25 cellular contexts compared by ENCODE assay signal in the genomic region with DNA sequence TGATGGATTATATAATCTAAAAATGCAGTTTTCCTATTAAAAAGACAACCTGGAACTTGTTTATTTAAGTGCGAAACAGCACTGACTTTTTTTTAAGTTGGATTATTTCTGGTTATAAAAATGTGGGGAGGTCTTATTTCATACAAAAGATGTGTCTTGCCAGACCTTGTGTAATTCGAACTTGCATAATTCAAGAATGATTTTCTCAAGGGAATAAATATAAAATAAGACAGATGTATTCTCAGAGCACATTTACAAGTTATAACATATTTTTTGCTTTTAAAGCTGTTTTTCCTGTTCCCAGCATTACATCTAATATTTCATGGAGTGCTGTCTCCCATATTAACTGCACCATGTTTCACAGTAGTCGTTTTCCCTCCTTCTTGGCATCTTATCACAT.
DNase-seq lines count a peak whose midpoint lies in the region; ATAC-seq, FAIRE-seq and TF ChIP-seq lines count a peak whose summit lies in the region.
"Had no signal": no experiment of that assay in that cellular context is flagged by ENCODE, and none has a peak within 500 bp of the region (broad histone marks: within the 10 kb centered on the region; RNA-seq: fewer than 3 reads in every experiment).

No MANE protein-coding gene starts in this region.

- H3K27ac ChIP-seq in VCaP (peak overlapping the region; percentile 31), gastrocnemius medialis (no peak overlapping the region), pancreas (no peak overlapping the region)
- H3K27ac ChIP-seq: HL-60, neutrophil had no signal

- H3K9me3 ChIP-seq in gastrocnemius medialis (no peaks in the 10 kb centered on the region), pancreas (no peaks in the 10 kb centered on the region)
- H3K9me3 ChIP-seq: neutrophil had no signal

- in situ Hi-C loops in gastrocnemius medialis (cut with MboI; ENCODE audit: low sequenced_read_pairs in 4 of 4), result loop anchor here (25.0 kb wide), 2 partner anchors 291 to 541 kb away; partner anchors contain the start of gene RNF152 (in 2 of the 4)

- DNase-seq in GM03348 (ENCODE audit: low spot score) (peak; percentile 40), fibroblast of mammary gland (ENCODE audit: low read depth) (peak; percentile 76), osteocyte (ENCODE audit: extremely low spot score, unreplicated experiment) (no peak), gastrocnemius medialis (no peak), NCI-H345 treated with DMSO at 0.1 percent for 48 hours (lab: John Stamatoyannopoulos, UW; ENCODE audit: unreplicated experiment) (no peak), NAMALWA (ENCODE audit: low spot score) (no peak), pancreas (no peak)
- DNase-seq: activated B cell treated with CpG ODN at 0.5 μM for 24 hours; CD4-positive, CD25-positive, alpha-beta regulatory T cell; EL; HCEC 1CT; kidney glomerular epithelial cell; NCI-H1105; NCI-H1930; NCI-H345; NCI-H774; T-helper 9 cell had no signal

- H3K9me3 Mint-ChIP-seq in osteocyte (ENCODE audit: unreplicated experiment), result no peaks in the 10 kb centered on the region
- H3K9me3 Mint-ChIP-seq: activated B cell treated with CpG ODN at 0.5 μM for 24 hours; activated T-helper 1 cell treated with anti-CD3 and anti-CD28 coated beads, Interleukin-12 subunit alpha, Interleukin-12 subunit beta, Interleukin-2, Interleukin-4 antibody, amounts not matched to agents 30 ng/mL and 10 ng/mL and 1 ng/mL, durations not matched to agents 14 hours and 24 hours and 36 hours had no signal

- 29 to 40% methylated on average over 3 of the region's 3 CpGs for WGBS in pancreas, 2 donors

- H3K4me1 ChIP-seq in gastrocnemius medialis (no peaks in the 10 kb centered on the region), pancreas (no peaks in the 10 kb centered on the region)

- intact Hi-C loops in gastrocnemius medialis (cut with DNase I; ENCODE audit: low total_unique reads) (no loop called here), pancreas (cut with DNase I) (no loop called here)

- peak overlapping the region; percentile 21 for H3K27ac Mint-ChIP-seq in osteocyte (ENCODE audit: unreplicated experiment)
- H3K27ac Mint-ChIP-seq: activated B cell treated with CpG ODN at 0.5 μM for 24 hours; activated naive CD8-positive, alpha-beta T cell; activated T-helper 1 cell treated with anti-CD3 and anti-CD28 coated beads, Interleukin-12 subunit alpha, Interleukin-12 subunit beta, Interleukin-2, Interleukin-4 antibody, amounts not matched to agents 30 ng/mL and 10 ng/mL and 1 ng/mL, durations not matched to agents 14 hours and 24 hours and 36 hours had no signal

- TF ChIP-seq CTCF in VCaP (conservative IDR thresholded peaks at IDR 0.05) (no peak), fibroblast of mammary gland (conservative IDR thresholded peaks at IDR 0.05; ENCODE audit: control insufficient read depth, insufficient read depth, low read depth, low read length) (no peak), osteocyte (IDR thresholded peaks at IDR 0.05) (no peak), gastrocnemius medialis (IDR thresholded peaks at IDR 0.05 in 4 of 5, conservative IDR thresholded peaks at IDR 0.05 in 1 of 5) (no peak), pancreas (IDR thresholded peaks at IDR 0.05) (no peak)

- H3K4me1 Mint-ChIP-seq in osteocyte (ENCODE audit: unreplicated experiment), result peaks cover 49% of the 10 kb centered on the region
- H3K4me1 Mint-ChIP-seq: activated B cell treated with CpG ODN at 0.5 μM for 24 hours; CD4-positive, CD25-positive, alpha-beta regulatory T cell had no signal

- H3K36me3 Mint-ChIP-seq in osteocyte (ENCODE audit: unreplicated experiment), result no peaks in the 10 kb centered on the region
- H3K36me3 Mint-ChIP-seq: CD4-positive, CD25-positive, alpha-beta regulatory T cell had no signal

- ATAC-seq in gastrocnemius medialis (no peak), pancreas (no peak)
- ATAC-seq: esophagus mucosa had no signal

- H3K36me3 ChIP-seq in gastrocnemius medialis (no peaks in the 10 kb centered on the region), pancreas (no peaks in the 10 kb centered on the region)
- H3K36me3 ChIP-seq: neutrophil had no signal

- TF ChIP-seq POLR2A in gastrocnemius medialis (IDR thresholded peaks at IDR 0.05), result no peak

- no peaks in the 10 kb centered on the region for H3K27me3 Mint-ChIP-seq in osteocyte (ENCODE audit: unreplicated experiment)

- H3K4me3 Mint-ChIP-seq in osteocyte (ENCODE audit: unreplicated experiment), result no peak overlapping the region
- H3K4me3 Mint-ChIP-seq: activated B cell treated with CpG ODN at 0.5 μM for 24 hours; activated naive CD8-positive, alpha-beta T cell; activated T-helper 1 cell treated with anti-CD3 and anti-CD28 coated beads, Interleukin-12 subunit alpha, Interleukin-12 subunit beta, Interleukin-2, Interleukin-4 antibody, amounts not matched to agents 30 ng/mL and 10 ng/mL and 1 ng/mL, durations not matched to agents 14 hours and 24 hours and 36 hours; CD4-positive, CD25-positive, alpha-beta regulatory T cell had no signal

- no peak for FAIRE-seq in pancreas (lab: Jason Lieb, UNC)

- H3K4me3 ChIP-seq in fibroblast of mammary gland (ENCODE audit: control insufficient read depth, low read depth, low read length) (no peak overlapping the region), gastrocnemius medialis (no peak overlapping the region), pancreas (no peak overlapping the region)
- H3K4me3 ChIP-seq: lung, smooth muscle cell had no signal

- no peaks in the 10 kb centered on the region for H3K27me3 ChIP-seq in gastrocnemius medialis
- no peaks in the 10 kb centered on the region for H3K27me3 ChIP-seq in pancreas

Comparison
In these comparisons a context has a peak if more than half of its experiments do, and no peak if none do; other contexts are left out.
1. DNase-seq: peak in GM03348 (single experiment) and fibroblast of mammary gland (single experiment); none in osteocyte (single experiment), gastrocnemius medialis (0 of 2), NCI-H345 treated with DMSO at 0.1 percent for 48 hours (single experiment), NAMALWA (single experiment) and pancreas (0 of 6).